Comparison of ENCODE assay signal across 19 cellular contexts in the genomic region with DNA sequence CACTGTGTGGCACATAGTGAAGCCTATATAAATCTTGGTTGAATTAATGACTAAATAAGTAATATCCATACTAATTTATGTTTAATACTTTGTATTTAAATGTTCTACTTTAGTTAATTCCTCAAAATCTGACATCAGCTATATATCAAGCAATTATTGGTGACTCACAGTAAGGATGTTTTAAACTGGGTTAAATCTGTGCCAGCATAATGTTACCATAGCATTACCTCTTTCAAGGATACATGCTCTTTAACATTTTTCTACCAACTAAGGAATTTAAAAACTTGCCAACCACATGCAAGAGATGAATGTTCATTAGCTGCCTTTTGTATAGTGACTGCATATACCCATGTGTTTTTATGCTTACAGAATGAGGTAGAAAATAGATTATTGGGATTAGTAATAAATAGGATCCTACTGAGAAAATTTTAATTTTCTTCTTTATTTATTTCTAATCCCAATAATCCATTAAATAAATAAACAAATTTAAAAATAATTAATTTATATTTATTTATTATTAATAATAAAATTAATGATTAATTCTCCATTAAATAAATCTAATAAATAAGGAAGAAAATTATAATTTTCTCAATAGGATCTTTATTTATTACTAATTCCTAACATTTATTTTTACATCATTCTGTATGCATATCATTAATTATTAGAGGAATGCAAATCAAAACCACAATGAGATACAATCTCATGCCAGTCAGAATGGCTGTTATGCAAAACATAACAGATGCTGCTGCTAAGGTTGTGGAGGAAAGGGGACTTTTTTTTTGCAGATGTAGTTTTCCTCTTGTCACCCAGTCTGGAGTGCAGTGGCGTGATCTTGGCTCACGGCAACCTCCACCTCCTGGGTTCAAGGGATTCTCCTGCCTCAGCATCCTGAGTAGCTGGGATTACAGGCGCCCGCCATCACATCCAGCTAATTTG.
"Had no signal": no experiment of that assay in that cellular context is flagged by ENCODE, and none has a peak within 500 bp of the region (broad histone marks: within the 10 kb centered on the region; RNA-seq: fewer than 3 reads in every experiment).

No MANE protein-coding gene starts in this region.

- H3K4me1 ChIP-seq: adrenal gland, body of pancreas, colonic mucosa, psoas muscle, sigmoid colon, spleen had no signal

- H3K36me3 ChIP-seq: adrenal gland, colonic mucosa, sigmoid colon, spleen had no signal

- H3K79me2 ChIP-seq: hepatocyte had no signal

- H3K4me2 ChIP-seq: hepatocyte had no signal

- H3K4me1 Mint-ChIP-seq: activated B cell treated with CpG ODN at 0.5 μM for 24 hours; activated CD4-positive, alpha-beta T cell treated with anti-CD3 and anti-CD28 coated beads, Interleukin-2, amount 10 ng/mL, durations not matched to agents 24 days and 14 days; activated naive CD4-positive, alpha-beta T cell treated with anti-CD3 and anti-CD28 coated beads, Interleukin-2, amount 50 U/mL, for 24 hours had no signal

- H2AFZ ChIP-seq: hepatocyte had no signal

- H3K36me3 Mint-ChIP-seq: activated naive CD4-positive, alpha-beta T cell treated with anti-CD3 and anti-CD28 coated beads, Interleukin-2, amount 50 U/mL, for 24 hours; type B pancreatic cell had no signal

- H3K27me3 Mint-ChIP-seq: activated B cell treated with CpG ODN at 0.5 μM for 24 hours; activated CD4-positive, alpha-beta T cell treated with anti-CD3 and anti-CD28 coated beads, Interleukin-2, amount 10 ng/mL, durations not matched to agents 24 days and 14 days; activated naive CD4-positive, alpha-beta T cell treated with anti-CD3 and anti-CD28 coated beads, Interleukin-2, amount 50 U/mL, for 24 hours; stimulated activated naive CD8-positive, alpha-beta T cell treated with anti-CD3 and anti-CD28 coated beads, Interleukin-15, Interleukin-2, amounts not matched to agents 100 ng/mL and 50 ng/mL, for 24 hours; type B pancreatic cell had no signal

- H3K9me3 Mint-ChIP-seq: activated CD4-positive, alpha-beta T cell treated with anti-CD3 and anti-CD28 coated beads, Interleukin-2, amount 10 ng/mL, durations not matched to agents 24 days and 14 days; activated naive CD4-positive, alpha-beta T cell treated with anti-CD3 and anti-CD28 coated beads, Interleukin-2, amount 50 U/mL, for 24 hours; stimulated activated naive CD8-positive, alpha-beta T cell treated with anti-CD3 and anti-CD28 coated beads, Interleukin-15, Interleukin-2, amounts not matched to agents 100 ng/mL and 50 ng/mL, for 24 hours; type B pancreatic cell had no signal

- H3K4me3 ChIP-seq: adrenal gland, body of pancreas, colonic mucosa, hepatocyte, psoas muscle, sigmoid colon, spleen had no signal

- ATAC-seq: activated CD8-positive, alpha-beta T cell treated with anti-CD3 and anti-CD28 coated beads, Interleukin-2, amount 10 ng/mL, durations not matched to agents 7 days and 5 days; body of pancreas; left lobe of liver; psoas muscle had no signal

- H3K9me3 ChIP-seq: adrenal gland, body of pancreas, colonic mucosa, psoas muscle, sigmoid colon, spleen had no signal

- H3K27ac Mint-ChIP-seq: activated B cell treated with CpG ODN at 0.5 μM for 24 hours; activated CD4-positive, alpha-beta T cell treated with anti-CD3 and anti-CD28 coated beads, Interleukin-2, amount 10 ng/mL, durations not matched to agents 24 days and 14 days; activated CD8-positive, alpha-beta T cell treated with anti-CD3 and anti-CD28 coated beads, Interleukin-2, amount 10 ng/mL, durations not matched to agents 7 days and 5 days; activated naive CD4-positive, alpha-beta T cell treated with anti-CD3 and anti-CD28 coated beads, Interleukin-2, amount 50 U/mL, for 24 hours; stimulated activated naive CD8-positive, alpha-beta T cell treated with anti-CD3 and anti-CD28 coated beads, Interleukin-15, Interleukin-2, amounts not matched to agents 100 ng/mL and 50 ng/mL, for 24 hours; type B pancreatic cell had no signal

- H3K27me3 ChIP-seq: adrenal gland, body of pancreas, colonic mucosa, hepatocyte, sigmoid colon, spleen had no signal

- H3K4me3 Mint-ChIP-seq: activated B cell treated with CpG ODN at 0.5 μM for 24 hours; activated CD4-positive, alpha-beta T cell treated with anti-CD3 and anti-CD28 coated beads, Interleukin-2, amount 10 ng/mL, durations not matched to agents 24 days and 14 days; activated CD8-positive, alpha-beta T cell treated with anti-CD3 and anti-CD28 coated beads, Interleukin-2, amount 10 ng/mL, durations not matched to agents 7 days and 5 days; activated naive CD4-positive, alpha-beta T cell treated with anti-CD3 and anti-CD28 coated beads, Interleukin-2, amount 50 U/mL, for 24 hours; stimulated activated naive CD8-positive, alpha-beta T cell treated with anti-CD3 and anti-CD28 coated beads, Interleukin-15, Interleukin-2, amounts not matched to agents 100 ng/mL and 50 ng/mL, for 24 hours; type B pancreatic cell had no signal

- DNase-seq: activated B cell treated with CpG ODN at 0.5 μM for 24 hours; activated CD4-positive, alpha-beta T cell treated with anti-CD3 and anti-CD28 coated beads, Interleukin-2, amount 10 ng/mL, durations not matched to agents 24 days and 14 days; activated CD8-positive, alpha-beta memory T cell treated with anti-CD3 and anti-CD28 coated beads, Interleukin-2, amount 50 U/mL, for 4 hours; activated CD8-positive, alpha-beta T cell treated with anti-CD3 and anti-CD28 coated beads, Interleukin-2, amount 10 ng/mL, durations not matched to agents 7 days and 5 days; activated effector memory CD4-positive, alpha-beta T cell treated with anti-CD3 and anti-CD28 coated beads, Interleukin-2, amount 50 U/mL, for 16 hours; activated T-cell treated with anti-CD3 and anti-CD28 coated beads, Interleukin-2, amount 50 U/mL, for 48 hours; adrenal gland; body of pancreas; colonic mucosa; islet precursor cell; midbrain; psoas muscle; sigmoid colon; spleen had no signal

- H3K27ac ChIP-seq: adrenal gland, body of pancreas, colonic mucosa, hepatocyte, psoas muscle, sigmoid colon, spleen had no signal
